In genomic region chr19:42348211-42348610, GRCh38 we compare ENCODE assay signal across 37 cellular contexts. TPM values are rescaled to one million over a fixed set of nuclear protein-coding genes. Genes with fewer than 3 reads are reported as not detected.
"Had no signal": no experiment of that assay in that cellular context is flagged by ENCODE, and none has a peak within 500 bp of the region (broad histone marks: within the 10 kb centered on the region; RNA-seq: fewer than 3 reads in every experiment).

No MANE protein-coding gene starts in this region.

- H3K9me3 ChIP-seq: MG63 had no signal

- H3K4me2 ChIP-seq: KMS-11 had no signal

- H3K9ac ChIP-seq: KMS-11 had no signal

- DNase-seq: Karpas-422, Kasumi-1, MG63, MM.1S, MV-4-11, NCI-H1048, NCI-H1092, NCI-H1092 treated with DMSO at 0.1 percent for 48 hours, NCI-H1105, NCI-H1105 treated with DMSO at 0.1 percent for 48 hours, NCI-H1417, NCI-H1417 treated with DMSO at 0.1 percent for 48 hours, NCI-H1436, NCI-H1436 treated with DMSO at 0.1 percent for 48 hours, NCI-H146, NCI-H1694, NCI-H1694 treated with DMSO at 0.1 percent for 48 hours, NCI-H187, NCI-H187 treated with DMSO at 0.1 percent for 48 hours, NCI-H1930, NCI-H2029, NCI-H2029 treated with DMSO at 0.1 percent for 48 hours, NCI-H2081, NCI-H2081 treated with DMSO at 0.1 percent for 48 hours, NCI-H2107, NCI-H2171, NCI-H2171 treated with DMSO at 0.1 percent for 48 hours, NCI-H2227 treated with DMSO at 0.1 percent for 48 hours, NCI-H226, NCI-H345, NCI-H446, NCI-H446 treated with DMSO at 0.1 percent for 48 hours, NCI-H510A had no signal

- H3K27me3 ChIP-seq: MG63 had no signal

- H3K4me3 ChIP-seq: MG63 had no signal

- H3K27ac ChIP-seq: KMS-11 had no signal

RNA-seq across cellular contexts. Expression of gene TMEM145, which starts 35.1 kb away (rescaled TPM):
- total RNA-seq: LHCN-M2, M059J, MCF 10A had no signal

RNA-seq across cellular contexts. Expression of gene CNFN, which starts 41.9 kb away (rescaled TPM):
- total RNA-seq: LHCN-M2 had no signal
